Comparison of ENCODE assay signal across 1 cellular context in the genomic region with DNA sequence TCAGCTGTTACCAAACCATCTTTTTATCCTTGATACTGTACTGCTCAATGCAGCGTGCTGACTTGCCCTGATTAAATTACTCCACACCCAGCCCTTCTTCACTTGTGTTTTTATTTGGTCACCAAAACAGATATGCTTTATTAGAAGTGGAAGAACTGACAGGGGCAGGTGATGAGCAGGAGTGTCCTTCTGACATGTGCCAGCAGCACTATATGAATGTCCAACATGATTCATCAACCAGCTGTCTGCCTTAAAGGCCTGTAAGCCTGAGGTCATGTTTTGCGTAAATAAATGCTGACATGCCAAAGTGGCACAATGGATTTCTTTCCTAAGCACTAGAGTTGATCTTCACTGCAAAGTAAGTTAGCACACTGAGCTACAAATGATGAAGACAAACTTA.
TF ChIP-seq lines count a peak whose summit lies in the region.

No MANE protein-coding gene starts in this region.

TF ChIP-seq in SK-N-SH, 30 proteins besides CTCF, POLR2A, EP300 and RAD21 (continued from another document):
- TF ChIP-seq, protein P1, sequence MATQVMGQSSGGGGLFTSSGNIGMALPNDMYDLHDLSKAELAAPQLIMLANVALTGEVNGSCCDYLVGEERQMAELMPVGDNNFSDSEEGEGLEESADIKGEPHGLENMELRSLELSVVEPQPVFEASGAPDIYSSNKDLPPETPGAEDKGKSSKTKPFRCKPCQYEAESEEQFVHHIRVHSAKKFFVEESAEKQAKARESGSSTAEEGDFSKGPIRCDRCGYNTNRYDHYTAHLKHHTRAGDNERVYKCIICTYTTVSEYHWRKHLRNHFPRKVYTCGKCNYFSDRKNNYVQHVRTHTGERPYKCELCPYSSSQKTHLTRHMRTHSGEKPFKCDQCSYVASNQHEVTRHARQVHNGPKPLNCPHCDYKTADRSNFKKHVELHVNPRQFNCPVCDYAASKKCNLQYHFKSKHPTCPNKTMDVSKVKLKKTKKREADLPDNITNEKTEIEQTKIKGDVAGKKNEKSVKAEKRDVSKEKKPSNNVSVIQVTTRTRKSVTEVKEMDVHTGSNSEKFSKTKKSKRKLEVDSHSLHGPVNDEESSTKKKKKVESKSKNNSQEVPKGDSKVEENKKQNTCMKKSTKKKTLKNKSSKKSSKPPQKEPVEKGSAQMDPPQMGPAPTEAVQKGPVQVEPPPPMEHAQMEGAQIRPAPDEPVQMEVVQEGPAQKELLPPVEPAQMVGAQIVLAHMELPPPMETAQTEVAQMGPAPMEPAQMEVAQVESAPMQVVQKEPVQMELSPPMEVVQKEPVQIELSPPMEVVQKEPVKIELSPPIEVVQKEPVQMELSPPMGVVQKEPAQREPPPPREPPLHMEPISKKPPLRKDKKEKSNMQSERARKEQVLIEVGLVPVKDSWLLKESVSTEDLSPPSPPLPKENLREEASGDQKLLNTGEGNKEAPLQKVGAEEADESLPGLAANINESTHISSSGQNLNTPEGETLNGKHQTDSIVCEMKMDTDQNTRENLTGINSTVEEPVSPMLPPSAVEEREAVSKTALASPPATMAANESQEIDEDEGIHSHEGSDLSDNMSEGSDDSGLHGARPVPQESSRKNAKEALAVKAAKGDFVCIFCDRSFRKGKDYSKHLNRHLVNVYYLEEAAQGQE (IDR thresholded peaks at IDR 0.05; ENCODE audit: low read depth, low read length) = 0 out of 2 replicates have a peak, but pooled peaks have one; percentile 26
- TF ChIP-seq FOXJ3 (CRISPR knock-in tag; IDR thresholded peaks at IDR 0.05) = peak; percentile 30; the same call in 1 of the 2 replicates
- peak; percentile 30; the same call in 1 of the 2 replicates for TF ChIP-seq FOSL2 (IDR thresholded peaks at IDR 0.05; ENCODE audit: borderline replicate concordance, low read depth)
- TF ChIP-seq, protein P2, sequence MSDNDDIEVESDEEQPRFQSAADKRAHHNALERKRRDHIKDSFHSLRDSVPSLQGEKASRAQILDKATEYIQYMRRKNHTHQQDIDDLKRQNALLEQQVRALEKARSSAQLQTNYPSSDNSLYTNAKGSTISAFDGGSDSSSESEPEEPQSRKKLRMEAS (IDR thresholded peaks at IDR 0.05; ENCODE audit: low read depth) = 0 out of 2 replicates have a peak, but pooled peaks have one; percentile 24
- TF ChIP-seq SMC3 (IDR thresholded peaks at IDR 0.05; ENCODE audit: low read depth, low read length) = no peak
